In the genomic region with DNA sequence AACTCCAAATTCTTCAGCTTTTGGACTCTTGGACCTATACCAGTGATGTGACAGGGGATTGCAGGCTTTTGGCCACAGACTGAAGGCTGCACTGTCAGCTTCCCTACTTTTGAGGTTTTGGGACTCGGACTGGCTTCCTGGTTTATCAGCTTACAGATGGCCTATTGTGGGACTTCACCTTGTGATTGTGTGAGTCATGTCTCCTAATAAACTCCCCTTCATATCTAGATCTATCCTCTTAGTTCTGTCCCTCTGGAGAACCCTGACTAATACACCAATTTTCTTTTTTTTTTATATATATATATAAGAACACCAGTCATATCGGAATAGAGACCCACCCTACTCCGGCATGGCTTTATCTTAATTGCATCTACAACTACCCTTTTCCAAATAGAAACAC, we compare ENCODE assay signal across 14 cellular contexts.
DNase-seq lines count a peak whose midpoint lies in the region; ATAC-seq and TF ChIP-seq lines count a peak whose summit lies in the region.
"Had no signal": no experiment of that assay in that cellular context is flagged by ENCODE, and none has a peak within 500 bp of the region (broad histone marks: within the 10 kb centered on the region; RNA-seq: fewer than 3 reads in every experiment).

No MANE protein-coding gene starts in this region.

- H3K18ac ChIP-seq in IMR-90 (ENCODE audit: low read depth, low read length), result no peak overlapping the region

- H2BK120ac ChIP-seq in IMR-90 (ENCODE audit: low read depth, low read length), result no peak overlapping the region

- ATAC-seq in IMR-90 (ENCODE audit: low read depth), result no peak
- peak; percentile 68 for ATAC-seq in foreskin keratinocyte
- ATAC-seq in HG02973 (IDR thresholded peaks at IDR 0.05; ENCODE audit: unreplicated experiment), result no peak
- no peak for ATAC-seq in natural killer cell

- H3K56ac ChIP-seq in IMR-90 (ENCODE audit: extremely low read depth, insufficient read depth, low read length), result no peak overlapping the region

- no peaks in the 10 kb centered on the region for H3K9me1 ChIP-seq in IMR-90 (ENCODE audit: insufficient read depth, low read length)

- TF ChIP-seq CTCF in Calu3 (IDR thresholded peaks at IDR 0.05; ENCODE audit: unreplicated experiment) (no peak), IMR-90 (conservative IDR thresholded peaks at IDR 0.05; ENCODE audit: low read depth, low read length) (no peak), foreskin keratinocyte (conservative IDR thresholded peaks at IDR 0.05) (no peak), natural killer cell (IDR thresholded peaks at IDR 0.05) (no peak)

- peak overlapping the region; percentile 15 for H3K27ac Mint-ChIP-seq in Calu3 (ENCODE audit: unreplicated experiment)
- H3K27ac Mint-ChIP-seq in natural killer cell, result no peak overlapping the region
- H3K27ac Mint-ChIP-seq: IgD-negative memory B cell had no signal

- no peak overlapping the region for H4K8ac ChIP-seq in IMR-90 (ENCODE audit: low read depth in 2 of 2, low read length in 2 of 2)

- H3K9ac ChIP-seq in IMR-90 (ENCODE audit: low read depth, low read length), result no peak overlapping the region

- CTCF ChIA-PET in Calu3 (lab: Charles Lee) (no interaction called here), IMR-90 (lab: Yijun Ruan, JAX) (no interaction called here)

- peak; percentile 33 for DNase-seq in Calu3
- DNase-seq in IMR-90, result peak; percentile 53
- peak; percentile 13 for DNase-seq in T1000 (lab: John Stamatoyannopoulos, UW)
- DNase-seq in foreskin keratinocyte, result no peak
- no peak for DNase-seq in activated CD4-positive, alpha-beta T cell treated with anti-CD3 and anti-CD28 coated beads, Interleukin-2, amount 50 U/mL, for 4 hours
- no peak for DNase-seq in GF-D8 (lab: John Stamatoyannopoulos, UW)
- no peak for DNase-seq in natural killer cell
- DNase-seq: NCI-H1092; NCI-H1694; NCI-H345; NCI-H526 treated with DMSO at 0.1 percent for 48 hours; NK-92 treated with Interleukin-12 subunit alpha and Interleukin-12 subunit beta, amount 100 ng/mL, for 24 hours had no signal

- H2AFZ ChIP-seq in IMR-90 (replicated peaks; ENCODE audit: low read length, poor library complexity), result no peak overlapping the region

- peaks cover 7% of the 10 kb centered on the region for H3K9me3 Mint-ChIP-seq in Calu3 (ENCODE audit: low read depth, unreplicated experiment)
- peaks cover 0 to 2% of the 10 kb centered on the region in 2 donors for H3K9me3 Mint-ChIP-seq in natural killer cell

- no peak overlapping the region for H3K23ac ChIP-seq in IMR-90 (ENCODE audit: low read depth, low read length)

- H3K27me3 Mint-ChIP-seq in Calu3 (ENCODE audit: unreplicated experiment) (no peaks in the 10 kb centered on the region), natural killer cell (ENCODE audit: low read depth in 2 of 2) (peaks cover 0 to 2% of the 10 kb centered on the region in 2 donors)
- H3K27me3 Mint-ChIP-seq: IgD-negative memory B cell had no signal

- H2BK5ac ChIP-seq in IMR-90 (ENCODE audit: low read depth, low read length, poor library complexity, severe bottlenecking), result no peak overlapping the region

- H4K91ac ChIP-seq in IMR-90 (ENCODE audit: insufficient read depth, low read depth, low read length), result no peak overlapping the region

- H3K36me3 ChIP-seq in IMR-90 (ENCODE audit: control insufficient read depth, insufficient read depth, low read length), result no peaks in the 10 kb centered on the region

- POLR2A ChIA-PET in IMR-90 (lab: Charles Lee; ENCODE audit: unreplicated experiment), result no interaction called here

- H3K4ac ChIP-seq in IMR-90 (ENCODE audit: low read depth, low read length), result no peak overlapping the region; the same call in 1 of the 2 replicates

- BruUV-seq in Calu3 (replicated peaks; lab: Mats Ljungman, UMichigan), result no TSS peak
- BruUV-seq in IMR-90 (replicated peaks; lab: Mats Ljungman, UMichigan), result no TSS peak

- no peak overlapping the region for H3K4me3 ChIP-seq in IMR-90 (ENCODE audit: insufficient read depth, low read depth, low read length)

- no peaks in the 10 kb centered on the region for H3K9me3 ChIP-seq in IMR-90 (ENCODE audit: control insufficient read depth, insufficient read depth, low read length)

- no peak overlapping the region for H4K5ac ChIP-seq in IMR-90 (ENCODE audit: low read depth, low read length)

- no peak overlapping the region for H2BK15ac ChIP-seq in IMR-90 (ENCODE audit: low read depth, low read length)

- H3K4me1 ChIP-seq in IMR-90 (ENCODE audit: control insufficient read depth, insufficient read depth, low read length) (no peaks in the 10 kb centered on the region), foreskin keratinocyte (no peaks in the 10 kb centered on the region)

- TF ChIP-seq RAD21 in IMR-90 (IDR thresholded peaks at IDR 0.05; ENCODE audit: low read length), result no peak

- no peak overlapping the region for H2AK9ac ChIP-seq in IMR-90 (replicated peaks; ENCODE audit: low read depth, low read length, poor library complexity)

- no peaks in the 10 kb centered on the region for H4K20me1 ChIP-seq in IMR-90 (ENCODE audit: insufficient read depth, low read length)

- WGBS in IMR-90 (ENCODE audit: extremely low coverage in 2 of 2, insufficient read length in 1 of 2), 2 experiments, result no CpG with 5 or more reads among the region's 3 CpGs

- no peak for TF ChIP-seq POLR2A in IMR-90 (IDR thresholded peaks at IDR 0.05; ENCODE audit: low read depth, low read length)

- H3K4me1 Mint-ChIP-seq in Calu3 (ENCODE audit: low read depth, unreplicated experiment) (peaks cover 18% of the 10 kb centered on the region), natural killer cell (no peaks in the 10 kb centered on the region)
- H3K4me1 Mint-ChIP-seq: IgD-negative memory B cell had no signal

- no peaks in the 10 kb centered on the region for H3K79me1 ChIP-seq in IMR-90 (ENCODE audit: low read depth in 1 of 2, low read length in 2 of 2)

- H3K27me3 ChIP-seq in IMR-90 (ENCODE audit: control insufficient read depth, insufficient read depth, low read length) (no peaks in the 10 kb centered on the region), foreskin keratinocyte (no peaks in the 10 kb centered on the region)

- no peaks in the 10 kb centered on the region for H3K36me3 Mint-ChIP-seq in Calu3 (ENCODE audit: insufficient read depth, unreplicated experiment)
- H3K36me3 Mint-ChIP-seq in natural killer cell, result no peaks in the 10 kb centered on the region
- H3K36me3 Mint-ChIP-seq: IgD-negative memory B cell had no signal

- H2BK20ac ChIP-seq in IMR-90 (ENCODE audit: low read depth, low read length), result 0 out of 2 replicates have a peak overlapping the region, but pooled peaks have one; percentile 20

- in situ Hi-C loops in IMR-90 (cut with MboI; ENCODE audit: low sequenced_read_pairs), result no loop called here

- dilution Hi-C loops in IMR-90 (cut with HindIII; ENCODE audit: low sequenced_read_pairs, unreplicated experiment), result no loop called here

- H3K4me3 Mint-ChIP-seq in Calu3 (ENCODE audit: low read depth, unreplicated experiment) (no peak overlapping the region), natural killer cell (no peak overlapping the region)
- H3K4me3 Mint-ChIP-seq: IgD-negative memory B cell had no signal

- intact Hi-C loops in Calu3 (cut with micrococcal nuclease; ENCODE audit: unreplicated experiment), result no loop called here
- intact Hi-C loops in IMR-90 (cut with micrococcal nuclease), result no loop called here
- intact Hi-C loops in natural killer cell (cut with micrococcal nuclease), result no loop called here

- no peak overlapping the region for H3K14ac ChIP-seq in IMR-90 (replicated peaks; ENCODE audit: low read depth, low read length)

- H2AK5ac ChIP-seq in IMR-90 (ENCODE audit: low read depth, low read length), result no peak overlapping the region; the same call in 1 of the 2 replicates

- no peak overlapping the region for H3K27ac ChIP-seq in IMR-90 (ENCODE audit: insufficient read depth, low read length)
- no peak overlapping the region for H3K27ac ChIP-seq in foreskin keratinocyte

- H3K4me2 ChIP-seq in IMR-90 (ENCODE audit: low read depth, low read length), result no peak overlapping the region

TF ChIP-seq in IMR-90, 13 proteins besides CTCF, POLR2A, EP300 and RAD21:
- TF ChIP-seq RCOR1 (IDR thresholded peaks at IDR 0.05; ENCODE audit: insufficient replicate concordance, low read length), result no peak
- TF ChIP-seq CHD1 (IDR thresholded peaks at IDR 0.05; ENCODE audit: low read depth, low read length), result no peak
- no peak for TF ChIP-seq NFE2L2 (IDR thresholded peaks at IDR 0.05; ENCODE audit: low read depth, low read length)
- TF ChIP-seq MAFK (IDR thresholded peaks at IDR 0.05; ENCODE audit: low read depth, low read length), result no peak
- TF ChIP-seq, protein P1, sequence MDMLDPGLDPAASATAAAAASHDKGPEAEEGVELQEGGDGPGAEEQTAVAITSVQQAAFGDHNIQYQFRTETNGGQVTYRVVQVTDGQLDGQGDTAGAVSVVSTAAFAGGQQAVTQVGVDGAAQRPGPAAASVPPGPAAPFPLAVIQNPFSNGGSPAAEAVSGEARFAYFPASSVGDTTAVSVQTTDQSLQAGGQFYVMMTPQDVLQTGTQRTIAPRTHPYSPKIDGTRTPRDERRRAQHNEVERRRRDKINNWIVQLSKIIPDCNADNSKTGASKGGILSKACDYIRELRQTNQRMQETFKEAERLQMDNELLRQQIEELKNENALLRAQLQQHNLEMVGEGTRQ (IDR thresholded peaks at IDR 0.05; ENCODE audit: low read depth, low read length), result no peak

Comparison
In these comparisons a context has a peak if more than half of its experiments do, and no peak if none do; other contexts are left out.
1. DNase-seq: peak in Calu3 (single experiment), IMR-90 (single experiment) and T1000 (single experiment); none in foreskin keratinocyte (0 of 2), activated CD4-positive, alpha-beta T cell treated with anti-CD3 and anti-CD28 coated beads, Interleukin-2, amount 50 U/mL, for 4 hours (0 of 2), GF-D8 (single experiment) and natural killer cell (single experiment).